14 cellular contexts compared by ENCODE assay signal in the genomic region with DNA sequence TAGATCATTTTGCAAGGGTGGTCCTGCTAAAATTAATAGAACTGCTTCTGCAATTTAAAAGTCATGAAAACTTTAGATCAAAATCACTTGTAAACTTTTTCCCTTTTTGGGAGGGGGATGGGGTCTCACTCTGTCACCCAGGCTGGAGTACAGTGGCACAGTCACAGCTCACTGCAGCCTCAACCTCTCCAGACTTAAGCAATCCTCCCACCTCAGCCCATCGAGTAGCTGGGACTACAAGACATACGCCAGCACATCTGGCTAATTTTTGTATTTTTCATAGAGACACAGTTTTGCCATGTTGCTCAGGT.
DNase-seq lines count a peak whose midpoint lies in the region; ATAC-seq and TF ChIP-seq lines count a peak whose summit lies in the region.
"Had no signal": no experiment of that assay in that cellular context is flagged by ENCODE, and none has a peak within 500 bp of the region (broad histone marks: within the 10 kb centered on the region; RNA-seq: fewer than 3 reads in every experiment).

No MANE protein-coding gene starts in this region.

- H3K4me3 ChIP-seq in PC-9 (no peak overlapping the region), coronary artery (peak overlapping the region; percentile 31), mucosa of rectum (ENCODE audit: low read length in 2 of 2) (peak overlapping the region in 1 of 2 donors; percentile 14), uterus (no peak overlapping the region)
- H3K4me3 ChIP-seq: testis had no signal

- H3K4me1 ChIP-seq in PC-9 (replicated peaks; ENCODE audit: insufficient read depth) (peaks cover 35% of the 10 kb centered on the region), mucosa of rectum (ENCODE audit: control insufficient read depth in 2 of 2, insufficient read depth in 2 of 2, low read length in 2 of 2) (peaks cover 12 to 23% of the 10 kb centered on the region in 2 donors), uterus (peaks cover 0 to 11% of the 10 kb centered on the region in 2 donors)

- no peaks in the 10 kb centered on the region for H3K79me2 ChIP-seq in PC-9 (ENCODE audit: low read depth)

- no peak overlapping the region for H2AFZ ChIP-seq in PC-9

- H4K20me1 ChIP-seq in PC-9 (ENCODE audit: insufficient read depth) = no peaks in the 10 kb centered on the region

- 0 out of 2 replicates have a peak, but pooled peaks cover 8% of the 10 kb centered on the region for H3K9me3 ChIP-seq in PC-9 (ENCODE audit: insufficient read depth, low read depth)
- H3K9me3 ChIP-seq in mucosa of rectum (ENCODE audit: control insufficient read depth in 2 of 2, low read length in 2 of 2) = no peaks in the 10 kb centered on the region
- no peaks in the 10 kb centered on the region for H3K9me3 ChIP-seq in uterus
- H3K9me3 ChIP-seq: testis had no signal

- no peaks in the 10 kb centered on the region for H3K36me3 ChIP-seq in PC-9 (ENCODE audit: low read depth)
- no peaks in the 10 kb centered on the region for H3K36me3 ChIP-seq in mucosa of rectum (ENCODE audit: control insufficient read depth in 2 of 2, insufficient read depth in 2 of 2, low read length in 2 of 2)
- no peaks in the 10 kb centered on the region for H3K36me3 ChIP-seq in uterus

- TF ChIP-seq POLR2A in uterus (IDR thresholded peaks at IDR 0.05) = no peak

- ATAC-seq in HG03342 (IDR thresholded peaks at IDR 0.05; ENCODE audit: unreplicated experiment) = no peak

- H3K4me2 ChIP-seq in PC-9 = peak overlapping the region; percentile 30

- H3K9ac ChIP-seq in mucosa of rectum (ENCODE audit: low read depth in 1 of 2, low read length in 2 of 2) = peak overlapping the region in 1 of 2 donors; percentile 13

- H3F3A ChIP-seq in PC-9 (ENCODE audit: insufficient read depth, low read depth) = peaks cover 29% of the 10 kb centered on the region

- CTCF ChIA-PET in PC-9 (lab: Charles Lee) = no interaction called here

- POLR2A ChIA-PET in PC-9 (lab: Charles Lee; ENCODE audit: unreplicated experiment) = no interaction called here

- TF ChIP-seq CTCF in PC-9 (conservative IDR thresholded peaks at IDR 0.05) (no peak), coronary artery (IDR thresholded peaks at IDR 0.05) (no peak), uterus (IDR thresholded peaks at IDR 0.05) (no peak)

- H3K27ac ChIP-seq in PC-9 (peak overlapping the region; percentile 79), coronary artery (peak overlapping the region; percentile 67 to 85), mucosa of rectum (ENCODE audit: low read depth in 2 of 2, low read length in 2 of 2) (peak overlapping the region; percentile 39 to 71), uterus (peak overlapping the region; percentile 55 to 75)

- intact Hi-C loops in PC-9 (cut with micrococcal nuclease; ENCODE audit: unreplicated experiment) = loop anchor here (5.0 kb wide), 1 partner anchor 45 kb away; no protein-coding TSS in a partner anchor
- intact Hi-C loops in uterus (cut with DNase I; ENCODE audit: low total_unique reads) = no loop called here

- no TSS peak for BruUV-seq in PC-9 (replicated peaks; lab: Mats Ljungman, UMichigan)

- DNase-seq in PC-9 (no peak), coronary artery (ENCODE audit: low spot score) (no peak), uterus (no peak), NCI-H82 treated with DMSO at 0.1 percent for 48 hours (lab: John Stamatoyannopoulos, UW; ENCODE audit: unreplicated experiment) (no peak)
- no peak for DNase-seq in stimulated activated CD4-positive, alpha-beta T cell treated with anti-CD3 and anti-CD28 coated beads, Interleukin-4, amount 100 ng/mL, for 24 hours
- DNase-seq: activated CD4-positive, alpha-beta memory T cell treated with anti-CD3 and anti-CD28 coated beads, Interleukin-2, amount 10 ng/mL, durations not matched to agents 7 days and 5 days; activated T-cell treated with anti-CD3 and anti-CD28 coated beads, Interleukin-2, amount 50 U/mL, for 4 hours; CD4-positive, alpha-beta memory T cell; foreskin melanocyte; NCI-H1048; nephron progenitor cell; testis had no signal

- no peaks in the 10 kb centered on the region for H3K9me2 ChIP-seq in PC-9 (ENCODE audit: insufficient read depth)

- H3K27me3 ChIP-seq in PC-9 (ENCODE audit: insufficient read depth, low read depth) = no peaks in the 10 kb centered on the region
- H3K27me3 ChIP-seq in mucosa of rectum (ENCODE audit: control insufficient read depth in 2 of 2, insufficient read depth in 2 of 2, low read length in 2 of 2) = no peaks in the 10 kb centered on the region
- H3K27me3 ChIP-seq in uterus = no peaks in the 10 kb centered on the region
- H3K27me3 ChIP-seq: testis had no signal
